19 cellular contexts compared by ENCODE assay signal in the genomic region with DNA sequence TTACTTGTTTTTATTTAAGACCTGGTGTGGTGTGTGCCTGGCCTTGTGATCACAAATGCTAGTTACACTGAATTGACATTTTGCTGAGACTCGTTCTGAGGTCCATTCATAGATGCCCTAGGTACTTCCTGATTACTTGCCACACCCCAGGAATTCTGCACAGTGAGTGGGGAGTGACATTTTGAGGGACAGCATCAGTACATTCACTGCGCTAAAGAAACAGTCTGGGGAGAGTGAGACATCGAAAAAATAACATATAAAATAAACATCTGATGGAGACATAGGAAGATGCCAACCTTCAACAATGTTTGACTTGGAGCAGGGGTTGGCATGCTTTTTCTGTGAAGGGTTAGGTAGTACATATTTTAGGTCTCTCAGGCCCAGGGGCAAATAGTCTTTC. TPM values are rescaled to one million over a fixed set of nuclear protein-coding genes. Genes with fewer than 3 reads are reported as not detected.
A peak's percentile ranks its signal among the peaks of the same experiment; 100 is the strongest.
DNase-seq lines count a peak whose midpoint lies in the region; ATAC-seq, FAIRE-seq and TF ChIP-seq lines count a peak whose summit lies in the region.
"Had no signal": no experiment of that assay in that cellular context is flagged by ENCODE, and none has a peak within 500 bp of the region (broad histone marks: within the 10 kb centered on the region; RNA-seq: fewer than 3 reads in every experiment).

No MANE protein-coding gene starts in this region.

- H3K9me3 ChIP-seq in A549 (peaks cover 33% of the 10 kb centered on the region), gastroesophageal sphincter (no peaks in the 10 kb centered on the region), parathyroid adenoma (ENCODE audit: control insufficient read depth, low read length) (no peaks in the 10 kb centered on the region)

- 8% methylated on average over 3 of the region's 3 CpGs for WGBS in A549 (ENCODE audit: missing lambda C conversion rate)
- WGBS in gastroesophageal sphincter (ENCODE audit: low coverage in 1 of 2), 2 donors, result 13 to 56% methylated on average over 1 to 3 of the region's 3 CpGs

- no peak overlapping the region for H2AFZ ChIP-seq in parathyroid adenoma

- H3K9me3 Mint-ChIP-seq in activated T-helper 1 cell treated with anti-CD3 and anti-CD28 coated beads, Interleukin-12 subunit alpha, Interleukin-12 subunit beta, Interleukin-2, Interleukin-4 antibody, amounts not matched to agents 30 ng/mL and 10 ng/mL and 1 ng/mL, durations not matched to agents 14 hours and 24 hours and 36 hours, result peaks cover 61% of the 10 kb centered on the region
- H3K9me3 Mint-ChIP-seq in activated CD8-positive, alpha-beta memory T cell treated with anti-CD3 and anti-CD28 coated beads, Interleukin-2, amount 10 ng/mL, durations not matched to agents 7 days and 5 days (ENCODE audit: low read depth), result peaks cover 40% of the 10 kb centered on the region

- H3K27ac ChIP-seq in A549 (peak overlapping the region; percentile 84 to 92; a peak in 5 of 6 replicates), gastroesophageal sphincter (peak overlapping the region in 3 of 4 donors; percentile 53 to 91 (median 56)), parathyroid adenoma (no peak overlapping the region)
- H3K27ac ChIP-seq: BLaER1 treated with 17β-estradiol and CSF1 and Interleukin-3, amounts not matched to agents 10 nM and 100 nM; KMS-11; RWPE1 had no signal

- H3K27ac Mint-ChIP-seq in activated T-helper 1 cell treated with anti-CD3 and anti-CD28 coated beads, Interleukin-12 subunit alpha, Interleukin-12 subunit beta, Interleukin-2, Interleukin-4 antibody, amounts not matched to agents 30 ng/mL and 10 ng/mL and 1 ng/mL, durations not matched to agents 14 hours and 24 hours and 36 hours, result peak overlapping the region; percentile 16
- H3K27ac Mint-ChIP-seq in activated CD8-positive, alpha-beta memory T cell treated with anti-CD3 and anti-CD28 coated beads, Interleukin-2, amount 10 ng/mL, durations not matched to agents 7 days and 5 days, result no peak overlapping the region

- ATAC-seq in A549 (peak in 1 of 2 experiments; percentile 22; a peak in 2 of 6 replicates), gastroesophageal sphincter (no peak), GM19023 (IDR thresholded peaks at IDR 0.05; ENCODE audit: unreplicated experiment) (no peak)
- ATAC-seq in activated CD8-positive, alpha-beta memory T cell treated with anti-CD3 and anti-CD28 coated beads, Interleukin-2, amount 10 ng/mL, durations not matched to agents 7 days and 5 days, result no peak
- ATAC-seq: GM12878 had no signal

- TF ChIP-seq CTCF in A549 (IDR thresholded peaks at IDR 0.05) (no peak), gastroesophageal sphincter (IDR thresholded peaks at IDR 0.05) (no peak), parathyroid adenoma (IDR thresholded peaks at IDR 0.05) (no peak)

- POLR2A ChIA-PET in A549 (lab: Yijun Ruan, JAX), result no interaction called here

- no peak for FAIRE-seq in A549 (lab: Jason Lieb, UNC)
- FAIRE-seq: G401.6, GM12878, H54 had no signal

- CTCF ChIA-PET in A549 (lab: Yijun Ruan, JAX), result no interaction called here
- CTCF ChIA-PET in activated CD8-positive, alpha-beta memory T cell treated with anti-CD3 and anti-CD28 coated beads, Interleukin-2, amount 10 ng/mL, durations not matched to agents 7 days and 5 days (lab: Charles Lee), result no interaction called here

- H3K4me3 ChIP-seq in A549 (no peak overlapping the region), gastroesophageal sphincter (no peak overlapping the region), parathyroid adenoma (ENCODE audit: low read depth, low read length) (peak overlapping the region; percentile 4)
- H3K4me3 ChIP-seq: GM12878 had no signal

- H3K27me3 ChIP-seq in gastroesophageal sphincter (no peaks in the 10 kb centered on the region), parathyroid adenoma (ENCODE audit: control insufficient read depth, insufficient read depth, low read length) (no peaks in the 10 kb centered on the region)
- H3K27me3 ChIP-seq: BLaER1 treated with 17β-estradiol and CSF1 and Interleukin-3, amounts not matched to agents 10 nM and 100 nM had no signal

- no peak overlapping the region for H3K9ac ChIP-seq in parathyroid adenoma
- H3K9ac ChIP-seq: BLaER1 treated with 17β-estradiol and CSF1 and Interleukin-3, amounts not matched to agents 10 nM and 100 nM; KMS-11 had no signal

- peak overlapping the region; percentile 12; the same call in 1 of the 3 replicates for H3K4me2 ChIP-seq in A549
- no peak overlapping the region for H3K4me2 ChIP-seq in parathyroid adenoma (ENCODE audit: low read length)
- H3K4me2 ChIP-seq: BLaER1 treated with 17β-estradiol and CSF1 and Interleukin-3, amounts not matched to agents 10 nM and 100 nM; KMS-11 had no signal

- H3K27me3 Mint-ChIP-seq in activated T-helper 1 cell treated with anti-CD3 and anti-CD28 coated beads, Interleukin-12 subunit alpha, Interleukin-12 subunit beta, Interleukin-2, Interleukin-4 antibody, amounts not matched to agents 30 ng/mL and 10 ng/mL and 1 ng/mL, durations not matched to agents 14 hours and 24 hours and 36 hours (ENCODE audit: insufficient read depth), result no peaks in the 10 kb centered on the region
- H3K27me3 Mint-ChIP-seq in activated CD8-positive, alpha-beta memory T cell treated with anti-CD3 and anti-CD28 coated beads, Interleukin-2, amount 10 ng/mL, durations not matched to agents 7 days and 5 days, result no peaks in the 10 kb centered on the region

- H3K36me3 ChIP-seq in gastroesophageal sphincter (peaks cover 0 to 4% of the 10 kb centered on the region in 2 donors), parathyroid adenoma (ENCODE audit: control insufficient read depth, insufficient read depth, low read length) (no peaks in the 10 kb centered on the region)

- intact Hi-C loops in activated T-helper 1 cell treated with anti-CD3 and anti-CD28 coated beads, Interleukin-12 subunit alpha, Interleukin-12 subunit beta, Interleukin-2, Interleukin-4 antibody, amounts not matched to agents 30 ng/mL and 10 ng/mL and 1 ng/mL, durations not matched to agents 14 hours and 24 hours and 36 hours (cut with micrococcal nuclease), result no loop called here

- peaks cover 27% of the 10 kb centered on the region for H3K79me2 ChIP-seq in parathyroid adenoma

- H3K4me3 Mint-ChIP-seq in activated T-helper 1 cell treated with anti-CD3 and anti-CD28 coated beads, Interleukin-12 subunit alpha, Interleukin-12 subunit beta, Interleukin-2, Interleukin-4 antibody, amounts not matched to agents 30 ng/mL and 10 ng/mL and 1 ng/mL, durations not matched to agents 14 hours and 24 hours and 36 hours, result no peak overlapping the region
- no peak overlapping the region for H3K4me3 Mint-ChIP-seq in activated CD8-positive, alpha-beta memory T cell treated with anti-CD3 and anti-CD28 coated beads, Interleukin-2, amount 10 ng/mL, durations not matched to agents 7 days and 5 days

- H3K4me1 ChIP-seq in A549 (peaks cover 71% of the 10 kb centered on the region), gastroesophageal sphincter (peaks cover 17 to 84% (median 41%) of the 10 kb centered on the region in 3 donors), parathyroid adenoma (peaks cover 16% of the 10 kb centered on the region)

- peaks cover 83% of the 10 kb centered on the region for H3K36me3 Mint-ChIP-seq in activated T-helper 1 cell treated with anti-CD3 and anti-CD28 coated beads, Interleukin-12 subunit alpha, Interleukin-12 subunit beta, Interleukin-2, Interleukin-4 antibody, amounts not matched to agents 30 ng/mL and 10 ng/mL and 1 ng/mL, durations not matched to agents 14 hours and 24 hours and 36 hours (ENCODE audit: low read depth)
- H3K36me3 Mint-ChIP-seq in activated CD8-positive, alpha-beta memory T cell treated with anti-CD3 and anti-CD28 coated beads, Interleukin-2, amount 10 ng/mL, durations not matched to agents 7 days and 5 days, result peaks cover 91% of the 10 kb centered on the region

- TF ChIP-seq RAD21 in A549 (conservative IDR thresholded peaks at IDR 0.05 in 1 of 2, IDR thresholded peaks at IDR 0.05 in 1 of 2), result no peak; a peak in 1 of 5 replicates

- no peak; a peak in 1 of 5 replicates for TF ChIP-seq EP300 in A549 (IDR thresholded peaks at IDR 0.05)
- no peak for TF ChIP-seq EP300 in gastroesophageal sphincter (IDR thresholded peaks at IDR 0.05)

- TF ChIP-seq POLR2A in A549 (IDR thresholded peaks at IDR 0.05; ENCODE audit: low read length) (no peak), gastroesophageal sphincter (IDR thresholded peaks at IDR 0.05) (no peak)

- DNase-seq in A549 (ENCODE audit: low read depth in 1 of 2, low spot score in 1 of 2) (no peak), NAMALWA (ENCODE audit: low spot score) (no peak), NCI-H526 (lab: John Stamatoyannopoulos, UW) (no peak)
- DNase-seq in activated T-helper 1 cell treated with anti-CD3 and anti-CD28 coated beads, Interleukin-12 subunit alpha, Interleukin-12 subunit beta, Interleukin-2, Interleukin-4 antibody, amounts not matched to agents 30 ng/mL and 10 ng/mL and 1 ng/mL, durations not matched to agents 14 hours and 24 hours and 36 hours (ENCODE audit: low spot score), result no peak
- DNase-seq in activated CD8-positive, alpha-beta memory T cell treated with anti-CD3 and anti-CD28 coated beads, Interleukin-2, amount 10 ng/mL, durations not matched to agents 7 days and 5 days, result no peak
- DNase-seq: 8988T, DND-41, NCI-H187, NCI-H345, NCI-H69 had no signal

- H3K4me1 Mint-ChIP-seq in activated T-helper 1 cell treated with anti-CD3 and anti-CD28 coated beads, Interleukin-12 subunit alpha, Interleukin-12 subunit beta, Interleukin-2, Interleukin-4 antibody, amounts not matched to agents 30 ng/mL and 10 ng/mL and 1 ng/mL, durations not matched to agents 14 hours and 24 hours and 36 hours (ENCODE audit: low read depth), result peaks cover 26% of the 10 kb centered on the region
- peaks cover 4% of the 10 kb centered on the region for H3K4me1 Mint-ChIP-seq in activated CD8-positive, alpha-beta memory T cell treated with anti-CD3 and anti-CD28 coated beads, Interleukin-2, amount 10 ng/mL, durations not matched to agents 7 days and 5 days

TF ChIP-seq in A549, 52 proteins besides CTCF, POLR2A, EP300 and RAD21 (continues in another document):
- TF ChIP-seq RNF2 (IDR thresholded peaks at IDR 0.05; ENCODE audit: borderline replicate concordance, low read depth), result no peak

RNA-seq across cellular contexts. Expression of gene ABCC1, which starts 30.4 kb away (rescaled TPM):
- 56.5 and 108 TPM in 2 replicates for polyA plus RNA-seq in A549 (2011; rRNA removed)
- 59.3 and 77.9 TPM in 2 replicates for polyA plus RNA-seq in A549 (2012; cell fraction: cytosol; rRNA removed)
- 184 and 231 TPM in 2 replicates for polyA plus RNA-seq in A549 (2012; cell fraction: nucleus; rRNA removed)
- 86.7 to 93.8 TPM (median 90.7 TPM) in 3 replicates for polyA plus RNA-seq in A549 (2017; fragmentation: RNase III; extraction: RNeasy Plus Mini Kit Qiagen cat#74134 plus additional on column Dnase treatment)
- polyA minus RNA-seq in A549 (2011; rRNA and poly(A)+ RNA removed), result 359 and 414 TPM in 2 replicates
- total RNA-seq in activated T-helper 1 cell treated with anti-CD3 and anti-CD28 coated beads, Interleukin-12 subunit alpha, Interleukin-12 subunit beta, Interleukin-2, Interleukin-4 antibody, amounts not matched to agents 30 ng/mL and 10 ng/mL and 1 ng/mL, durations not matched to agents 14 hours and 24 hours and 36 hours, result 102 and 108 TPM in 2 replicates
- total RNA-seq in gastroesophageal sphincter, result 100 to 1,000 TPM in 1 of 4 donors, 10 to 100 TPM in 3; 50.8 to 122 (median 63.1) TPM
- 10 to 100 TPM; 54.9 to 76.8 TPM for total RNA-seq in activated CD8-positive, alpha-beta memory T cell treated with anti-CD3 and anti-CD28 coated beads, Interleukin-2, amount 10 ng/mL, durations not matched to agents 7 days and 5 days
